ENCODE assay signal across 14 cellular contexts in genomic region chr4:116724249-116724648, GRCh38.
A peak's percentile ranks its signal among the peaks of the same experiment; 100 is the strongest.
DNase-seq lines count a peak whose midpoint lies in the region; ATAC-seq and TF ChIP-seq lines count a peak whose summit lies in the region.
"Had no signal": no experiment of that assay in that cellular context is flagged by ENCODE, and none has a peak within 500 bp of the region (broad histone marks: within the 10 kb centered on the region; RNA-seq: fewer than 3 reads in every experiment).

No MANE protein-coding gene starts in this region.

- TF ChIP-seq CTCF in GM12865 (IDR thresholded peaks at IDR 0.05; ENCODE audit: insufficient read depth, low read depth, low read length, missing control alignments): no peak

- no peak overlapping the region for H3K4me3 ChIP-seq in GM12865 (ENCODE audit: low read depth, low read length)
- H3K4me3 ChIP-seq: sigmoid colon had no signal

- peak; percentile 63 for DNase-seq in GM12865 (ENCODE audit: low read depth)
- DNase-seq in HUDEP-2 (lab: John Stamatoyannopoulos, UW; ENCODE audit: unreplicated experiment in 76 of 76): no peak
- no peak for DNase-seq in kidney tubule cell (ENCODE audit: low spot score)
- DNase-seq in NCI-H1417 (lab: John Stamatoyannopoulos, UW): no peak
- no peak for DNase-seq in SIG-M5 treated with dmso at 0.1 percent for 504 hours (lab: John Stamatoyannopoulos, UW; ENCODE audit: unreplicated experiment)
- DNase-seq: 8988T; activated CD4-positive, alpha-beta T cell treated with anti-CD3 and anti-CD28 coated beads, Interleukin-2, amount 10 ng/mL, durations not matched to agents 7 days and 5 days; activated naive CD4-positive, alpha-beta T cell; COR-L47; sigmoid colon had no signal

- ATAC-seq in GM19395 (IDR thresholded peaks at IDR 0.05; ENCODE audit: unreplicated experiment): peak; percentile 89
- ATAC-seq in HG02623 (IDR thresholded peaks at IDR 0.05; ENCODE audit: unreplicated experiment): peak; percentile 78
- ATAC-seq in HG03175 (IDR thresholded peaks at IDR 0.05; ENCODE audit: unreplicated experiment): peak; percentile 87
- ATAC-seq: Panc1 had no signal
